18 cellular contexts compared by ENCODE assay signal in the genomic region with DNA sequence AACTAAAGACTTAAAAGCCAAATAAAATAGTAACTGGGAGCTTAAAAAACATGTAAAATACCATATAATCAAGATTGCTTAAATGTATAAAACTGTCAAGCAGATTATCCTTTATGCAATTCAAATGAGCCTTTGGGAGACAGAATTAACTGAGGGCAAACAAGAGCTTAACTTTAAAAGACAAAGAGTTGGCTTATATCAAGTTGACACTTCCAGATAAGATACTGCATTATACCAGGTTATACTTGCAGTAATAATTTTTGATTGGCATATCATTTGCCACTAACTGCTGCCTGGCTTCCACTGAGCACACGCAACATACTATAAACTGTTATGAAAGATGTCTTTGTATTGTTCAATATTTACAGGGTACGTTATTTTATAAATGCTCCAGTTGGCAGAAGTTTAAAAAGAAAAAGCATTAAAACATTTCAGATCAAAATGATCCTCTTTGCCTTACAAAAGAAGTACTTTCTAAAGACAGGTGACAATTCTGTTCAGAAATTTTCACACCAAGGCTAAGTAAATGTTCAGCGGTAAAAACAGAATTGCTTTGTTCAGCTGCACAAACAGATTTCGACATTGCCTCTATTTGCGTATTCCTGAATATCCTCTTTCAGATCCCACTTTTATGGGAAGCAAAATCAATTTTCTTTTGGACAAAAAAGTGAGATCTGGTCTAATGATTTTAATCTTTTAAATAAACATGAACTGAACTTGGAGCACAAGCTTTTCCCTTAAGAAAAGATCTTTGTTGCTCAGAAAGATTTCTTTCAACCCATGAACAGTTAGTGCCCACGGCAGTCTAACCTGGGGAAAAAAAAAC. TPM values are rescaled to one million over a fixed set of nuclear protein-coding genes. Genes with fewer than 3 reads are reported as not detected.
DNase-seq lines count a peak whose midpoint lies in the region; ATAC-seq and TF ChIP-seq lines count a peak whose summit lies in the region.
"Had no signal": no experiment of that assay in that cellular context is flagged by ENCODE, and none has a peak within 500 bp of the region (broad histone marks: within the 10 kb centered on the region; RNA-seq: fewer than 3 reads in every experiment).

No MANE protein-coding gene starts in this region.

- CTCF ChIA-PET in Calu3 (lab: Charles Lee), result interaction anchor here (1.1 kb wide), 1 partner anchor 19 kb away, joined by 3 read pairs; no protein-coding TSS in a partner anchor

- peak overlapping the region; percentile 20 for H3K4me3 Mint-ChIP-seq in Calu3 (ENCODE audit: low read depth, unreplicated experiment)

- ATAC-seq in GM19023 (IDR thresholded peaks at IDR 0.05; ENCODE audit: unreplicated experiment), result no peak
- ATAC-seq in GM21717 (IDR thresholded peaks at IDR 0.05; ENCODE audit: unreplicated experiment), result no peak
- ATAC-seq: gastrocnemius medialis, psoas muscle, Right ventricle myocardium inferior had no signal

- in situ Hi-C loops in SK-MEL-5 (cut with HindIII; ENCODE audit: low pct_unique_long_range_greater_than_20kb, low sequenced_read_pairs), result no loop called here

- peaks cover 88% of the 10 kb centered on the region for H3K4me1 Mint-ChIP-seq in Calu3 (ENCODE audit: low read depth, unreplicated experiment)

- TF ChIP-seq CTCF in Calu3 (IDR thresholded peaks at IDR 0.05; ENCODE audit: unreplicated experiment), result no peak

- no TSS peak for BruUV-seq in Calu3 (replicated peaks; lab: Mats Ljungman, UMichigan)

- H3K27me3 Mint-ChIP-seq in Calu3 (ENCODE audit: unreplicated experiment), result no peaks in the 10 kb centered on the region

- peaks cover 13% of the 10 kb centered on the region for H3K36me3 Mint-ChIP-seq in Calu3 (ENCODE audit: insufficient read depth, unreplicated experiment)

- DNase-seq in Calu3 (no peak), NCI-H1436 (lab: John Stamatoyannopoulos, UW) (peak; percentile 23), SK-MEL-5 (ENCODE audit: low read depth, low spot score) (peak; percentile 52), midbrain (lab: John Stamatoyannopoulos, UW) (peak; percentile 27), OCI-M1 (lab: John Stamatoyannopoulos, UW) (no peak), glomerular visceral epithelial cell (ENCODE audit: extremely low spot score) (no peak)
- DNase-seq: activated CD8-positive, alpha-beta memory T cell treated with anti-CD3 and anti-CD28 coated beads for 24 hours; activated gamma-delta T cell treated with Interleukin-2 at 50 U/mL for 16 hours; AML-193; gastrocnemius medialis; GOT3; NCI-H226; psoas muscle; uterus had no signal

- H3K9me3 Mint-ChIP-seq in Calu3 (ENCODE audit: low read depth, unreplicated experiment), result peaks cover under 1% of the 10 kb centered on the region

- H3K27ac Mint-ChIP-seq in Calu3 (ENCODE audit: unreplicated experiment), result peak overlapping the region; percentile 79

- intact Hi-C loops in Calu3 (cut with micrococcal nuclease; ENCODE audit: unreplicated experiment), result loop anchor here (2.0 to 5.0 kb wide), 6 partner anchors 39 to 424 kb away; no protein-coding TSS in a partner anchor

RNA-seq across cellular contexts. Expression of a gene that starts 50.7 kb away (rescaled TPM):
- 27.4 and 29.4 TPM in 2 replicates for total RNA-seq in Calu3 (2022)
- not detected in 2 replicates for total RNA-seq in SK-MEL-5 (2014; rRNA removed; shearing (Covaris generic))
- 0.07 TPM in 1 of 2 replicates, not detected in the other for polyA plus RNA-seq in SK-MEL-5 (2015; cell fraction: cytosol; rRNA removed)
- not detected in 2 replicates for polyA plus RNA-seq in SK-MEL-5 (2015; cell fraction: nucleus; rRNA removed)
- total RNA-seq: psoas muscle, Right ventricle myocardium inferior had no signal
- polyA plus RNA-seq: keratinocyte had no signal

Comparison
In these comparisons a context has a peak if more than half of its experiments do, and no peak if none do; other contexts are left out.
1. DNase-seq: peak in NCI-H1436 (single experiment), SK-MEL-5 (single experiment) and midbrain (single experiment); none in Calu3 (single experiment), OCI-M1 (single experiment) and glomerular visceral epithelial cell (single experiment).
2. RNA of a gene that starts 50.7 kb away (total RNA-seq): 27.4 to 29.4 TPM in Calu3; not detected in SK-MEL-5; every median in the first group is over 10 times any median in the second.